Comparison of ENCODE assay signal across 15 cellular contexts in genomic region chr5:44835693-44836092, GRCh38. TPM values are rescaled to one million over a fixed set of nuclear protein-coding genes. Genes with fewer than 3 reads are reported as not detected.
A peak's percentile ranks its signal among the peaks of the same experiment; 100 is the strongest.
DNase-seq lines count a peak whose midpoint lies in the region; ATAC-seq, FAIRE-seq and TF ChIP-seq lines count a peak whose summit lies in the region.
"Had no signal": no experiment of that assay in that cellular context is flagged by ENCODE, and none has a peak within 500 bp of the region (broad histone marks: within the 10 kb centered on the region; RNA-seq: fewer than 3 reads in every experiment).

No MANE protein-coding gene starts in this region.

- no peaks in the 10 kb centered on the region for H3K36me3 ChIP-seq in ovary

- no peak overlapping the region for H3K27ac ChIP-seq in ovary
- H3K27ac ChIP-seq: BLaER1 treated with 17β-estradiol and CSF1 and Interleukin-3, amounts not matched to agents 10 nM and 100 nM had no signal

- TF ChIP-seq EP300 in ovary (IDR thresholded peaks at IDR 0.05) = no peak

- TF ChIP-seq POLR2A in ovary (IDR thresholded peaks at IDR 0.05) = no peak

- 95 to 96% (median 96%) methylated on average over 3 of the region's 3 CpGs for WGBS in ovary, 3 donors

- no peaks in the 10 kb centered on the region for H3K27me3 ChIP-seq in ovary
- H3K27me3 ChIP-seq: BLaER1 treated with 17β-estradiol and CSF1 and Interleukin-3, amounts not matched to agents 10 nM and 100 nM had no signal

- intact Hi-C loops in posterior cingulate gyrus (cut with DNase I) (no loop called here), ovary (cut with DNase I) (no loop called here)

- FAIRE-seq in urothelium cell line (lab: Jason Lieb, UNC) = peak; percentile 30
- FAIRE-seq: GM12878 had no signal

- no peaks in the 10 kb centered on the region for H3K4me1 ChIP-seq in ovary (ENCODE audit: insufficient read depth)
- H3K4me1 ChIP-seq: BLaER1 treated with 17β-estradiol and CSF1 and Interleukin-3, amounts not matched to agents 10 nM and 100 nM had no signal

- no peak for TF ChIP-seq CTCF in ovary (IDR thresholded peaks at IDR 0.05)

- H3K9me3 ChIP-seq in ovary = no peaks in the 10 kb centered on the region

- H3K4me3 ChIP-seq in ovary = no peak overlapping the region
- H3K4me3 ChIP-seq: BLaER1 treated with 17β-estradiol and CSF1 and Interleukin-3, amounts not matched to agents 10 nM and 100 nM; GM12878 had no signal

- peak; percentile 59 for ATAC-seq in HG03342 (IDR thresholded peaks at IDR 0.05; ENCODE audit: unreplicated experiment)
- ATAC-seq: CD8-positive, alpha-beta T cell; GM12878 had no signal

- DNase-seq in M059J (ENCODE audit: low read depth) (peak; percentile 12), renal cortical epithelial cell (ENCODE audit: low read depth) (peak; percentile 4), urothelium cell line (ENCODE audit: low spot score) (no peak), posterior cingulate gyrus (no peak), ovary (no peak)
- DNase-seq: Calu3; CD8-positive, alpha-beta T cell; DMS53; DND-41; EL; GOT3; H9 had no signal

RNA-seq across cellular contexts. Expression of gene MRPS30, which starts 26.9 kb away (rescaled TPM):
- total RNA-seq in M059J (2014; rRNA removed; shearing (Covaris generic)) = 58.5 and 80.3 TPM in 2 replicates
- total RNA-seq in renal cortical epithelial cell (80.4 and 89.7 TPM in 2 replicates), ovary (10 to 100 TPM; 38.7 to 55.7 (median 47.2) TPM)
- polyA plus RNA-seq in ovary = 10 to 100 TPM; 18.2 to 50.0 TPM

Comparison
In these comparisons a context has a peak if more than half of its experiments do, and no peak if none do; other contexts are left out.
1. DNase-seq: peak in M059J (single experiment) and renal cortical epithelial cell (single experiment); none in urothelium cell line (single experiment), posterior cingulate gyrus (0 of 10) and ovary (0 of 5).